Comparison of ENCODE assay signal across 8 cellular contexts in genomic region chr2:164599954-164600589, GRCh38. TPM values are rescaled to one million over a fixed set of nuclear protein-coding genes. Genes with fewer than 3 reads are reported as not detected.
DNase-seq lines count a peak whose midpoint lies in the region; ATAC-seq and TF ChIP-seq lines count a peak whose summit lies in the region.

No MANE protein-coding gene starts in this region.

- H3K27me3 ChIP-seq in BE2C (no peaks in the 10 kb centered on the region), heart right ventricle (no peaks in the 10 kb centered on the region), ascending aorta (no peaks in the 10 kb centered on the region)

- H3K4me3 ChIP-seq in BE2C (ENCODE audit: low read depth, low read length): no peak overlapping the region
- no peak overlapping the region for H3K4me3 ChIP-seq in heart right ventricle
- no peak overlapping the region for H3K4me3 ChIP-seq in ascending aorta

- ATAC-seq in GM18907 (IDR thresholded peaks at IDR 0.05; ENCODE audit: unreplicated experiment) (peak; percentile 99), HG03064 (IDR thresholded peaks at IDR 0.05; ENCODE audit: low read depth, unreplicated experiment) (peak; percentile 96), heart right ventricle (peak; percentile 42 to 91 (median 76))

- H3K27ac ChIP-seq in VCaP (no peak overlapping the region), heart right ventricle (peak overlapping the region in 1 of 10 donors; percentile 19), ascending aorta (no peak overlapping the region)

- H3K9me3 ChIP-seq in BE2C (no peaks in the 10 kb centered on the region), heart right ventricle (no peaks in the 10 kb centered on the region), ascending aorta (no peaks in the 10 kb centered on the region)

- H3K36me3 ChIP-seq in BE2C (no peaks in the 10 kb centered on the region), heart right ventricle (no peaks in the 10 kb centered on the region), ascending aorta (no peaks in the 10 kb centered on the region)

- TF ChIP-seq CTCF in BE2C (IDR thresholded peaks at IDR 0.05; ENCODE audit: low read depth, low read length): peak; percentile 84
- peak; percentile 91 for TF ChIP-seq CTCF in VCaP (conservative IDR thresholded peaks at IDR 0.05)
- TF ChIP-seq CTCF in heart right ventricle (IDR thresholded peaks at IDR 0.05): peak; percentile 48 to 81 (median 69)
- peak in 1 of 3 experiments; percentile 51 for TF ChIP-seq CTCF in ascending aorta (IDR thresholded peaks at IDR 0.05)

- DNase-seq in BE2C (peak; percentile 46), NCI-H2029 treated with DMSO at 0.1 percent for 48 hours (lab: John Stamatoyannopoulos, UW) (peak; percentile 33), heart right ventricle (peak in 1 of 2 donors; percentile 40), stromal cell of bone marrow (ENCODE audit: low read depth) (peak; percentile 69), ascending aorta (ENCODE audit: low spot score in 2 of 2) (no peak)

- H3K4me1 ChIP-seq in BE2C (no peaks in the 10 kb centered on the region), heart right ventricle (peaks cover 0 to 6% (median 4%) of the 10 kb centered on the region in 9 donors), ascending aorta (no peaks in the 10 kb centered on the region)

- intact Hi-C loops in heart right ventricle (cut with DNase I) (loop anchor here in 5 of 10 donors (2.0 to 5.0 kb wide), 2 partner anchors 38 to 39 kb away; no protein-coding TSS in a partner anchor), ascending aorta (cut with DNase I) (no loop called here)

- WGBS in heart right ventricle, 2 donors: 32 to 38% methylated on average over 3 of the region's 3 CpGs

RNA-seq across cellular contexts. Expression of gene GRB14, which starts 21.2 kb away (rescaled TPM):
- not detected for polyA plus RNA-seq in BE2C (2012; ENCODE audit: insufficient read depth, insufficient read length, low read depth)
- total RNA-seq in heart right ventricle (10 to 100 TPM in 5 of 10 donors, 1 to 10 TPM in 5; 3.8 to 25.8 (median 9.2) TPM), ascending aorta (1.1 TPM)
- 100 to 1,000 TPM in 1 of 2 donors, 1 to 10 TPM in 1; 4.5 to 112 TPM for polyA plus RNA-seq in heart right ventricle

Comparison
In these comparisons a context has a peak if more than half of its experiments do, and no peak if none do; other contexts are left out.
1. DNase-seq: peak in BE2C (single experiment), NCI-H2029 treated with DMSO at 0.1 percent for 48 hours (single experiment) and stromal cell of bone marrow (single experiment); none in ascending aorta (0 of 2).
2. Peak in every context shown above with its lines, with median percentiles within 50 percentile points of each other: ATAC-seq.